ENCODE assay signal across 1 cellular context in genomic region chr1:113073457-113073950, GRCh38.
TF ChIP-seq lines count a peak whose summit lies in the region.

No MANE protein-coding gene starts in this region.

TF ChIP-seq in HepG2, 621 proteins besides CTCF, POLR2A, EP300 and RAD21 (continued from another document and continues in another):
- TF ChIP-seq SCMH1 (CRISPR knock-in tag; IDR thresholded peaks at IDR 0.05; ENCODE audit: borderline replicate concordance), result no peak
- peak; percentile 84 for TF ChIP-seq ZNF574 (CRISPR knock-in tag; IDR thresholded peaks at IDR 0.05)
- TF ChIP-seq KDM3A (CRISPR knock-in tag; IDR thresholded peaks at IDR 0.05; ENCODE audit: low read depth), result no peak
- TF ChIP-seq NFAT5 (CRISPR knock-in tag; IDR thresholded peaks at IDR 0.05), result no peak
- TF ChIP-seq HNRNPL (IDR thresholded peaks at IDR 0.05; ENCODE audit: low read depth, low read length), result no peak
- no peak for TF ChIP-seq ZBTB38 (CRISPR knock-in tag; IDR thresholded peaks at IDR 0.05)
- TF ChIP-seq ZBTB26 (CRISPR knock-in tag; IDR thresholded peaks at IDR 0.05; ENCODE audit: borderline replicate concordance), result no peak
- TF ChIP-seq MTA1 (CRISPR knock-in tag; IDR thresholded peaks at IDR 0.05; ENCODE audit: borderline replicate concordance), result 0 out of 2 replicates have a peak, but pooled peaks have one; percentile 21
- peak; percentile 52; the same call in 1 of the 2 replicates for TF ChIP-seq ZFY (CRISPR knock-in tag; IDR thresholded peaks at IDR 0.05)
- TF ChIP-seq TFAP4 (IDR thresholded peaks at IDR 0.05; ENCODE audit: borderline replicate concordance, low read depth), result no peak; the same call in 1 of the 2 replicates
- TF ChIP-seq ZNF446 (CRISPR knock-in tag; IDR thresholded peaks at IDR 0.05), result no peak
- TF ChIP-seq EEA1 (CRISPR knock-in tag; IDR thresholded peaks at IDR 0.05; ENCODE audit: borderline replicate concordance), result no peak
- TF ChIP-seq HOXA5 (CRISPR knock-in tag; IDR thresholded peaks at IDR 0.05), result peak; percentile 34; the same call in 1 of the 2 replicates
- TF ChIP-seq ZNF451 (CRISPR knock-in tag; IDR thresholded peaks at IDR 0.05), result no peak
- TF ChIP-seq ZNF580 (CRISPR knock-in tag; IDR thresholded peaks at IDR 0.05; ENCODE audit: borderline replicate concordance, low read depth), result no peak
- TF ChIP-seq ZNF747 (CRISPR knock-in tag; IDR thresholded peaks at IDR 0.05; ENCODE audit: borderline replicate concordance), result no peak
- no peak for TF ChIP-seq PHF5A (CRISPR knock-in tag; IDR thresholded peaks at IDR 0.05; ENCODE audit: low read depth, unreplicated experiment)
- TF ChIP-seq HOXA3 (CRISPR knock-in tag; IDR thresholded peaks at IDR 0.05), result no peak
- TF ChIP-seq ZMYM2 (CRISPR knock-in tag; IDR thresholded peaks at IDR 0.05), result 0 out of 2 replicates have a peak, but pooled peaks have one; percentile 20
- no peak; the same call in 1 of the 2 replicates for TF ChIP-seq RXRA (CRISPR knock-in tag; IDR thresholded peaks at IDR 0.05)
- 0 out of 2 replicates have a peak, but pooled peaks have one; percentile 34 for TF ChIP-seq MXD1 (CRISPR knock-in tag; IDR thresholded peaks at IDR 0.05)
- TF ChIP-seq AGO1 (IDR thresholded peaks at IDR 0.05; ENCODE audit: low read depth, low read length, poor library complexity, severe bottlenecking), result peak; percentile 3
- TF ChIP-seq SP1 (IDR thresholded peaks at IDR 0.05), result no peak
- no peak for TF ChIP-seq SP1 (CRISPR knock-in tag; IDR thresholded peaks at IDR 0.05)
- no peak for TF ChIP-seq ETV6 (CRISPR knock-in tag; conservative IDR thresholded peaks at IDR 0.05)
- no peak for TF ChIP-seq ZFP1 (CRISPR knock-in tag; IDR thresholded peaks at IDR 0.05)
- no peak for TF ChIP-seq ERF (CRISPR knock-in tag; IDR thresholded peaks at IDR 0.05)
- 0 out of 2 replicates have a peak, but pooled peaks have one; percentile 5 for TF ChIP-seq E2F2 (CRISPR knock-in tag; IDR thresholded peaks at IDR 0.05; ENCODE audit: borderline replicate concordance)
- no peak for TF ChIP-seq NFYB (CRISPR knock-in tag; IDR thresholded peaks at IDR 0.05)
- 0 out of 2 replicates have a peak, but pooled peaks have one; percentile 59 for TF ChIP-seq ZBTB7B (CRISPR knock-in tag; IDR thresholded peaks at IDR 0.05)
- TF ChIP-seq KIAA2018 (CRISPR knock-in tag; IDR thresholded peaks at IDR 0.05; ENCODE audit: borderline replicate concordance), result no peak
- 0 out of 2 replicates have a peak, but pooled peaks have one; percentile 5 for TF ChIP-seq ZBTB14 (CRISPR knock-in tag; IDR thresholded peaks at IDR 0.05)
- no peak for TF ChIP-seq TSC22D2 (CRISPR knock-in tag; IDR thresholded peaks at IDR 0.05; ENCODE audit: borderline replicate concordance)
- no peak for TF ChIP-seq ZNF333 (CRISPR knock-in tag; IDR thresholded peaks at IDR 0.05; ENCODE audit: borderline replicate concordance)
- TF ChIP-seq ELF3 (CRISPR knock-in tag; IDR thresholded peaks at IDR 0.05), result 0 out of 2 replicates have a peak, but pooled peaks have one; percentile 16
- 0 out of 2 replicates have a peak, but pooled peaks have one; percentile 14 for TF ChIP-seq ARHGAP35 (CRISPR knock-in tag; IDR thresholded peaks at IDR 0.05; ENCODE audit: borderline replicate concordance)
